In genomic region chr1:223659711-223660110, GRCh38 we compare ENCODE assay signal across 26 cellular contexts. TPM values are rescaled to one million over a fixed set of nuclear protein-coding genes. Genes with fewer than 3 reads are reported as not detected.
"Had no signal": no experiment of that assay in that cellular context is flagged by ENCODE, and none has a peak within 500 bp of the region (broad histone marks: within the 10 kb centered on the region; RNA-seq: fewer than 3 reads in every experiment).

No MANE protein-coding gene starts in this region.

- ATAC-seq: activated T-helper 17 cell treated with anti-CD3 and anti-CD28 coated beads, Interleukin-2, amount 50 U/mL, for 72 hours; T-cell had no signal

- H3K27ac ChIP-seq: SK-N-MC had no signal

- H3K4me3 ChIP-seq: SK-N-MC had no signal

- DNase-seq: activated B cell treated with CpG ODN at 0.5 μM for 24 hours; activated CD4-positive, alpha-beta memory T cell treated with anti-CD3 and anti-CD28 coated beads for 36 hours; activated CD4-positive, alpha-beta T cell treated with anti-CD3 and anti-CD28 coated beads for 1 hour; activated CD4-positive, alpha-beta T cell treated with anti-CD3 and anti-CD28 coated beads, Interleukin-2, amount 10 ng/mL, durations not matched to agents 24 days and 14 days; activated gamma-delta T cell; activated naive CD4-positive, alpha-beta T cell treated with anti-CD3 and anti-CD28 coated beads for 36 hours; activated T-cell treated with anti-CD3 and anti-CD28 coated beads for 4 hours; activated T-cell treated with anti-CD3 and anti-CD28 coated beads, Interleukin-2, amount 50 U/mL, for 48 hours; amygdala; Kasumi-1; KBM-7; NCI-H1105 treated with DMSO at 0.1 percent for 48 hours; NCI-H1694; NCI-H2081; NCI-H526; NCI-H774; NK-92 treated with Interleukin-12 subunit alpha and Interleukin-12 subunit beta, amount 100 ng/mL, for 24 hours; OCI-M1; SIG-M5; T-cell; T-helper 2 cell; T1000 had no signal

RNA-seq across cellular contexts. Expression of gene CAPN8, which starts 5.8 kb away (rescaled TPM):
- total RNA-seq: activated B cell treated with CpG ODN at 0.5 μM for 24 hours; activated CD4-positive, alpha-beta memory T cell treated with anti-CD3 and anti-CD28 coated beads for 36 hours; activated CD4-positive, alpha-beta T cell treated with anti-CD3 and anti-CD28 coated beads, Interleukin-2, amount 10 ng/mL, durations not matched to agents 24 days and 14 days; activated CD8-positive, alpha-beta memory T cell treated with anti-CD3 and anti-CD28 coated beads for 36 hours; activated naive CD4-positive, alpha-beta T cell treated with anti-CD3 and anti-CD28 coated beads for 36 hours; activated T-helper 17 cell treated with anti-CD3 and anti-CD28 coated beads, Interleukin-2, amount 50 U/mL, for 72 hours; astrocyte had no signal
